Comparison of ENCODE assay signal across 34 cellular contexts in genomic region chr7:134469622-134470021, GRCh38. TPM values are rescaled to one million over a fixed set of nuclear protein-coding genes. Genes with fewer than 3 reads are reported as not detected.
"Had no signal": no experiment of that assay in that cellular context is flagged by ENCODE, and none has a peak within 500 bp of the region (broad histone marks: within the 10 kb centered on the region; RNA-seq: fewer than 3 reads in every experiment).

No MANE protein-coding gene starts in this region.

- H3K4me3 ChIP-seq: breast epithelium, esophagus muscularis mucosa, heart right ventricle, lung, neural progenitor cell, sigmoid colon, thyroid gland, upper lobe of left lung had no signal

- H3K36me3 ChIP-seq: breast epithelium, esophagus muscularis mucosa, heart right ventricle, neural progenitor cell, sigmoid colon, thyroid gland, upper lobe of left lung, WERI-Rb-1 had no signal

- ATAC-seq: activated CD4-positive, CD25-positive, alpha-beta regulatory T cell treated with anti-CD3 and anti-CD28 coated beads, Interleukin-2, amount 50 U/mL, for 24 hours; foreskin keratinocyte; left lobe of liver; natural killer cell; stimulated activated memory B cell treated with anti-CD40 and anti-IgM and Interleukin-4, amounts not matched to agents 10 μg/mL and 1 μg/mL and 100 μg/mL, for 72 hours; stimulated activated naive CD8-positive, alpha-beta T cell treated with anti-CD3 and anti-CD28 coated beads, Interleukin-15, amount 100 ng/mL, for 72 hours had no signal

- H3K4me1 Mint-ChIP-seq: activated naive CD4-positive, alpha-beta T cell treated with anti-CD3 and anti-CD28 coated beads, Interleukin-2, amount 10 ng/mL, durations not matched to agents 7 days and 5 days; central memory CD8-positive, alpha-beta T cell; natural killer cell; stimulated activated naive CD8-positive, alpha-beta T cell treated with anti-CD3 and anti-CD28 coated beads, Interleukin-15, amount 100 ng/mL, for 72 hours had no signal

- H3K27ac Mint-ChIP-seq: activated naive CD4-positive, alpha-beta T cell treated with anti-CD3 and anti-CD28 coated beads, Interleukin-2, amount 10 ng/mL, durations not matched to agents 7 days and 5 days; activated naive CD8-positive, alpha-beta T cell treated with anti-CD3 and anti-CD28 coated beads, Interleukin-2, amount 10 ng/mL, durations not matched to agents 7 days and 5 days; dendritic cell treated with granulocyte-macrophage colony-stimulating factor and Interleukin-4, amounts not matched to agents 40 ng/mL and 50 ng/mL, for 4 days; endodermal cell; natural killer cell; neural progenitor cell; stimulated activated memory B cell treated with anti-CD40 and anti-IgM and Interleukin-4, amounts not matched to agents 10 μg/mL and 1 μg/mL and 100 μg/mL, for 72 hours; stimulated activated naive CD8-positive, alpha-beta T cell treated with anti-CD3 and anti-CD28 coated beads, Interleukin-15, amount 100 ng/mL, for 72 hours had no signal

- H3K4me3 Mint-ChIP-seq: activated naive CD4-positive, alpha-beta T cell treated with anti-CD3 and anti-CD28 coated beads, Interleukin-2, amount 10 ng/mL, durations not matched to agents 7 days and 5 days; activated naive CD8-positive, alpha-beta T cell treated with anti-CD3 and anti-CD28 coated beads, Interleukin-2, amount 10 ng/mL, durations not matched to agents 7 days and 5 days; central memory CD8-positive, alpha-beta T cell; dendritic cell treated with granulocyte-macrophage colony-stimulating factor and Interleukin-4, amounts not matched to agents 40 ng/mL and 50 ng/mL, for 4 days; endodermal cell; natural killer cell; neural progenitor cell; stimulated activated memory B cell treated with anti-CD40 and anti-IgM and Interleukin-4, amounts not matched to agents 10 μg/mL and 1 μg/mL and 100 μg/mL, for 72 hours; stimulated activated naive CD8-positive, alpha-beta T cell treated with anti-CD3 and anti-CD28 coated beads, Interleukin-15, amount 100 ng/mL, for 72 hours had no signal

- H3K9ac ChIP-seq: neural progenitor cell had no signal

- H3K27ac ChIP-seq: breast epithelium, esophagus muscularis mucosa, foreskin keratinocyte, heart right ventricle, neural progenitor cell, sigmoid colon, thyroid gland, upper lobe of left lung, WERI-Rb-1 had no signal

- H2AFZ ChIP-seq: neural progenitor cell had no signal

- H3K9me3 ChIP-seq: thyroid gland had no signal

- H3K27me3 ChIP-seq: breast epithelium, esophagus muscularis mucosa, foreskin keratinocyte, heart right ventricle, neural progenitor cell, sigmoid colon, thyroid gland, upper lobe of left lung had no signal

- H3K4me2 ChIP-seq: neural progenitor cell had no signal

- H3K4me1 ChIP-seq: breast epithelium, foreskin keratinocyte, neural progenitor cell, sigmoid colon, thyroid gland, upper lobe of left lung had no signal

- DNase-seq: activated CD4-positive, alpha-beta T cell treated with anti-CD3 and anti-CD28 coated beads for 48 hours; activated CD4-positive, alpha-beta T cell treated with anti-CD3 and anti-CD28 coated beads, Interleukin-2, amount 50 U/mL, for 48 hours; activated CD8-positive, alpha-beta memory T cell treated with anti-CD3 and anti-CD28 coated beads for 24 hours; activated effector memory CD4-positive, alpha-beta T cell treated with Interleukin-2 at 50 U/mL for 16 hours; activated naive CD4-positive, alpha-beta T cell treated with anti-CD3 and anti-CD28 coated beads, Interleukin-2, amount 10 ng/mL, durations not matched to agents 7 days and 5 days; activated naive CD8-positive, alpha-beta T cell treated with anti-CD3 and anti-CD28 coated beads, Interleukin-2, amount 10 ng/mL, durations not matched to agents 7 days and 5 days; amniotic stem cell; endodermal cell; foreskin keratinocyte; heart right ventricle; mesendoderm; natural killer cell; occipital lobe; posterior cingulate gyrus; sigmoid colon; small intestine; stimulated activated CD4-positive, alpha-beta T cell treated with anti-CD3 and anti-CD28 coated beads, Interleukin-4, amount 100 ng/mL, for 24 hours; stimulated activated CD8-positive, alpha-beta memory T cell treated with anti-CD3 and anti-CD28 coated beads, Interleukin-4, amount 100 ng/mL, for 48 hours; stimulated activated naive CD8-positive, alpha-beta T cell treated with anti-CD3 and anti-CD28 coated beads, Interleukin-15, amount 100 ng/mL, for 72 hours; thyroid gland; upper lobe of left lung; WERI-Rb-1 had no signal

- H3K27me3 Mint-ChIP-seq: activated naive CD4-positive, alpha-beta T cell treated with anti-CD3 and anti-CD28 coated beads, Interleukin-2, amount 10 ng/mL, durations not matched to agents 7 days and 5 days; activated naive CD8-positive, alpha-beta T cell treated with anti-CD3 and anti-CD28 coated beads, Interleukin-2, amount 10 ng/mL, durations not matched to agents 7 days and 5 days; stimulated activated memory B cell treated with anti-CD40 and anti-IgM and Interleukin-4, amounts not matched to agents 10 μg/mL and 1 μg/mL and 100 μg/mL, for 72 hours; stimulated activated naive CD8-positive, alpha-beta T cell treated with anti-CD3 and anti-CD28 coated beads, Interleukin-15, amount 100 ng/mL, for 72 hours had no signal

RNA-seq across cellular contexts. Expression of gene AKR1B10, which starts 57.7 kb away (rescaled TPM):
- total RNA-seq: activated naive CD8-positive, alpha-beta T cell treated with anti-CD3 and anti-CD28 coated beads, Interleukin-2, amount 10 ng/mL, durations not matched to agents 7 days and 5 days; kidney epithelial cell; mononuclear cell; natural killer cell; occipital lobe; T-helper 1 cell treated with Interleukin-12 subunit alpha and Interleukin-12 subunit beta and Interleukin-4 antibody, amounts not matched to agents 30 ng/mL and 1 ng/mL, for 36 hours had no signal
